1 cellular context compared by ENCODE assay signal in the genomic region with DNA sequence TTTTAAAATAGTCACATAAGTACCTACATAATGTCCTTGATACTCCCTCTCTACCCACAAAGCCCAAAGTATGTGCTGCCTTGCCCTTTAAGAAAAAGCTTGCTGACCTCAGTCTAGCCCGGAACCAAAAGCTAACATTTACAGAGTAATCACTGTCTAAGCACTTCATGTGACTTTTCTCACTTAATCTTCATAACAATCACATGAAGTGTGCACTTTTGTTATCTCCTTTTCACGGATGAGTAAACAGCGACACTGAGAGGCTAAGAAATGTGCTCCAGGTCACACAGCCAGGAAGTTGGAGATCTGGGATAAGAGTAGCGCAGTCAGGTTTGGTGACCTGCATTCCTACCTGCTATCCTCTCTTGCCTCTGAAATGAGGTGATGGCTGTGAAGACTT.
TF ChIP-seq lines count a peak whose summit lies in the region.

No MANE protein-coding gene starts in this region.

TF ChIP-seq in SK-N-SH treated with all-trans-retinoic acid at 6 μM for 48 hours, 23 proteins besides CTCF, POLR2A, EP300 and RAD21 (continued from another document):
- TF ChIP-seq, protein P1, sequence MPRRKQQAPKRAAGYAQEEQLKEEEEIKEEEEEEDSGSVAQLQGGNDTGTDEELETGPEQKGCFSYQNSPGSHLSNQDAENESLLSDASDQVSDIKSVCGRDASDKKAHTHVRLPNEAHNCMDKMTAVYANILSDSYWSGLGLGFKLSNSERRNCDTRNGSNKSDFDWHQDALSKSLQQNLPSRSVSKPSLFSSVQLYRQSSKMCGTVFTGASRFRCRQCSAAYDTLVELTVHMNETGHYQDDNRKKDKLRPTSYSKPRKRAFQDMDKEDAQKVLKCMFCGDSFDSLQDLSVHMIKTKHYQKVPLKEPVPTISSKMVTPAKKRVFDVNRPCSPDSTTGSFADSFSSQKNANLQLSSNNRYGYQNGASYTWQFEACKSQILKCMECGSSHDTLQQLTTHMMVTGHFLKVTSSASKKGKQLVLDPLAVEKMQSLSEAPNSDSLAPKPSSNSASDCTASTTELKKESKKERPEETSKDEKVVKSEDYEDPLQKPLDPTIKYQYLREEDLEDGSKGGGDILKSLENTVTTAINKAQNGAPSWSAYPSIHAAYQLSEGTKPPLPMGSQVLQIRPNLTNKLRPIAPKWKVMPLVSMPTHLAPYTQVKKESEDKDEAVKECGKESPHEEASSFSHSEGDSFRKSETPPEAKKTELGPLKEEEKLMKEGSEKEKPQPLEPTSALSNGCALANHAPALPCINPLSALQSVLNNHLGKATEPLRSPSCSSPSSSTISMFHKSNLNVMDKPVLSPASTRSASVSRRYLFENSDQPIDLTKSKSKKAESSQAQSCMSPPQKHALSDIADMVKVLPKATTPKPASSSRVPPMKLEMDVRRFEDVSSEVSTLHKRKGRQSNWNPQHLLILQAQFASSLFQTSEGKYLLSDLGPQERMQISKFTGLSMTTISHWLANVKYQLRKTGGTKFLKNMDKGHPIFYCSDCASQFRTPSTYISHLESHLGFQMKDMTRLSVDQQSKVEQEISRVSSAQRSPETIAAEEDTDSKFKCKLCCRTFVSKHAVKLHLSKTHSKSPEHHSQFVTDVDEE (CRISPR knock-in tag; IDR thresholded peaks at IDR 0.05) = no peak
- TF ChIP-seq TCF4 (CRISPR knock-in tag; IDR thresholded peaks at IDR 0.05; ENCODE audit: borderline replicate concordance) (no peak), ISL1 (CRISPR knock-in tag; IDR thresholded peaks at IDR 0.05) (no peak), SNAI2 (CRISPR knock-in tag; IDR thresholded peaks at IDR 0.05) (no peak), RARB (CRISPR knock-in tag; IDR thresholded peaks at IDR 0.05) (no peak)
